Comparison of ENCODE assay signal across 9 cellular contexts in the genomic region with DNA sequence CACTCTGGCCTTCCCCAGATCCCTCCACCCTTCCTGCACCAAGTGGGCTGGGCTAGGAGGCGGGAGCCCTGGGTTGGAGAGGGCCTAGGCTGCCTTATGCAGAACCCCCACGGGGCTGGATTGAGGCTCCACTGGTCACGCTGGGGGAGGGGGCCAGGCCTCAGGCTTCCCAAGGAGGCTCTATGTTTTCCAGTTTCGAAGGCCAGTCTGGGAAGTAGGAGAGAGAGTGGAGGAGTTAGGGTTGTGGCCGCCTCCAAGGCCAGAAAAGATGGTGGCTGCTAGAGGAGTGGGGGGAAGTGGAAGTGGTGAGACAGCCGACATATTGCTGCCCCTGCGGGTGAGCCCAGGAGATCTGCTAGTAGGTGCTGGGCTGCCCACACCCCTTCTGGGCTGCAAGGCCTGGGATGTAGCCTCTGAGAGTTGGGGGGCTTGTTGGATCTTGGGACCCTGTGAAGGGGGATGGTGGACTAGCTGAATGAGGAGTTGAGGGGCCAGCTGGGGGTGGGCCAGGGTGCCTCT. TPM values are rescaled to one million over a fixed set of nuclear protein-coding genes. Genes with fewer than 3 reads are reported as not detected.
DNase-seq lines count a peak whose midpoint lies in the region; ATAC-seq and TF ChIP-seq lines count a peak whose summit lies in the region.
"Had no signal": no experiment of that assay in that cellular context is flagged by ENCODE, and none has a peak within 500 bp of the region (broad histone marks: within the 10 kb centered on the region; RNA-seq: fewer than 3 reads in every experiment).

No MANE protein-coding gene starts in this region.

- H3K9me3 ChIP-seq in right cardiac atrium (ENCODE audit: control insufficient read depth, low read length) = no peaks in the 10 kb centered on the region

- peak; percentile 58 for DNase-seq in ELR (ENCODE audit: low read depth)
- DNase-seq in NB4 (ENCODE audit: low read depth) = peak; percentile 66
- peak in 2 of 3 donors; percentile 63 to 80 for DNase-seq in right cardiac atrium
- no peak for DNase-seq in NCI-H2107 treated with DMSO at 0.1 percent for 48 hours (lab: John Stamatoyannopoulos, UW; ENCODE audit: unreplicated experiment)
- DNase-seq in posterior vena cava (ENCODE audit: low spot score) = no peak

- H3K27ac ChIP-seq in adipose tissue (ENCODE audit: low read depth, low read length) (peak overlapping the region; percentile 62), right cardiac atrium (ENCODE audit: low read length) (peak overlapping the region; percentile 91), skin epidermis (peak overlapping the region; percentile 36 to 95 (median 88))

- H3K4me3 ChIP-seq in NB4 (ENCODE audit: low read depth, low read length) (peak overlapping the region; percentile 78), right cardiac atrium (ENCODE audit: low read length) (peak overlapping the region; percentile 81), skin epidermis (peak overlapping the region; percentile 56 to 91 (median 72))

- TF ChIP-seq POLR2A in NB4 (IDR thresholded peaks at IDR 0.05; ENCODE audit: extremely low read depth, insufficient read length) = no peak

- no peak for TF ChIP-seq CTCF in NB4 (IDR thresholded peaks at IDR 0.05; ENCODE audit: low read depth, low read length)

- intact Hi-C loops in right cardiac atrium (cut with DNase I) (no loop called here), posterior vena cava (cut with DNase I) (no loop called here)

- 1 to 27% (median 6%) methylated on average over 7 of the region's 7 CpGs for WGBS in adipose tissue, 3 donors
- WGBS in right cardiac atrium = 4% methylated on average over 7 of the region's 7 CpGs

- H3K4me1 ChIP-seq in right cardiac atrium (ENCODE audit: control insufficient read depth, insufficient read depth, low read length) = peaks cover 12% of the 10 kb centered on the region

- ATAC-seq in right cardiac atrium (peak in 1 of 2 donors; percentile 7), GM18868 (IDR thresholded peaks at IDR 0.05; ENCODE audit: unreplicated experiment) (no peak)

- no peaks in the 10 kb centered on the region for H3K27me3 ChIP-seq in right cardiac atrium (ENCODE audit: control insufficient read depth, insufficient read depth)

RNA-seq across cellular contexts. Expression of gene GNAI2, which starts 1.2 kb away (rescaled TPM):
- polyA plus RNA-seq in adipose tissue (100 to 1,000 TPM in 2 of 3 donors, 10 to 100 TPM in 1; 53.4 to 242 (median 211) TPM), right cardiac atrium (122 TPM)
- total RNA-seq in right cardiac atrium (100 to 1,000 TPM; 129 to 149 (median 148) TPM), posterior vena cava (100 to 1,000 TPM; 261 to 265 TPM)

RNA-seq across cellular contexts. Expression of gene SEMA3B, which starts 31.8 kb away (rescaled TPM):
- polyA plus RNA-seq in adipose tissue (10 to 100 TPM; 17.9 to 29.2 (median 21.1) TPM), right cardiac atrium (35.7 TPM)
- total RNA-seq in right cardiac atrium (10 to 100 TPM; 19.2 to 33.9 (median 29.3) TPM), posterior vena cava (10 to 100 TPM; 18.6 to 39.7 TPM)

RNA-seq across cellular contexts. Expression of gene SLC38A3, which starts 32.1 kb away (rescaled TPM):
- polyA plus RNA-seq in adipose tissue = 10 to 100 TPM in 1 of 3 donors, under 1 TPM in 1, not detected in 1; 0.34 to 22.0 TPM
- 10 to 100 TPM in 1 of 4 donors, 1 to 10 TPM in 3; 5.0 to 10.4 (median 8.9) TPM for total RNA-seq in right cardiac atrium
- polyA plus RNA-seq in right cardiac atrium = 5.4 TPM
- total RNA-seq in posterior vena cava = under 1 TPM; 0.37 to 0.62 TPM
- total RNA-seq: T-helper 1 cell treated with Interleukin-12 subunit alpha and Interleukin-12 subunit beta and Interleukin-4 antibody, amounts not matched to agents 30 ng/mL and 1 ng/mL, for 36 hours had no signal

RNA-seq across cellular contexts. Expression of gene LSMEM2, which starts 41.7 kb away (rescaled TPM):
- polyA plus RNA-seq in adipose tissue (under 1 TPM in 2 of 3 donors, not detected in 1; 0.15 TPM), right cardiac atrium (14.6 TPM)
- total RNA-seq in right cardiac atrium (10 to 100 TPM in 2 of 4 donors, 1 to 10 TPM in 2; 1.4 to 15.7 (median 8.0) TPM), posterior vena cava (under 1 TPM in 1 of 2 donors, not detected in 1; 0.37 TPM)
- total RNA-seq: T-helper 1 cell treated with Interleukin-12 subunit alpha and Interleukin-12 subunit beta and Interleukin-4 antibody, amounts not matched to agents 30 ng/mL and 1 ng/mL, for 36 hours had no signal

RNA-seq across cellular contexts. Expression of gene GNAT1, which starts 45.8 kb away (rescaled TPM):
- under 1 TPM in 1 of 3 donors, not detected in 2; 0.13 TPM for polyA plus RNA-seq in adipose tissue
- not detected for total RNA-seq in right cardiac atrium
- not detected for polyA plus RNA-seq in right cardiac atrium
- total RNA-seq in posterior vena cava = not detected
- total RNA-seq: T-helper 1 cell treated with Interleukin-12 subunit alpha and Interleukin-12 subunit beta and Interleukin-4 antibody, amounts not matched to agents 30 ng/mL and 1 ng/mL, for 36 hours had no signal

Comparison
In these comparisons a context has a peak if more than half of its experiments do, and no peak if none do; other contexts are left out.
1. DNase-seq: peak in ELR (single experiment), NB4 (single experiment) and right cardiac atrium (2 of 3); none in NCI-H2107 treated with DMSO at 0.1 percent for 48 hours (single experiment) and posterior vena cava (single experiment).
2. Peak in every context shown above with its lines, with median percentiles within 50 percentile points of each other: H3K4me3 ChIP-seq and H3K27ac ChIP-seq.